Comparison of ENCODE assay signal across 8 cellular contexts in the genomic region with DNA sequence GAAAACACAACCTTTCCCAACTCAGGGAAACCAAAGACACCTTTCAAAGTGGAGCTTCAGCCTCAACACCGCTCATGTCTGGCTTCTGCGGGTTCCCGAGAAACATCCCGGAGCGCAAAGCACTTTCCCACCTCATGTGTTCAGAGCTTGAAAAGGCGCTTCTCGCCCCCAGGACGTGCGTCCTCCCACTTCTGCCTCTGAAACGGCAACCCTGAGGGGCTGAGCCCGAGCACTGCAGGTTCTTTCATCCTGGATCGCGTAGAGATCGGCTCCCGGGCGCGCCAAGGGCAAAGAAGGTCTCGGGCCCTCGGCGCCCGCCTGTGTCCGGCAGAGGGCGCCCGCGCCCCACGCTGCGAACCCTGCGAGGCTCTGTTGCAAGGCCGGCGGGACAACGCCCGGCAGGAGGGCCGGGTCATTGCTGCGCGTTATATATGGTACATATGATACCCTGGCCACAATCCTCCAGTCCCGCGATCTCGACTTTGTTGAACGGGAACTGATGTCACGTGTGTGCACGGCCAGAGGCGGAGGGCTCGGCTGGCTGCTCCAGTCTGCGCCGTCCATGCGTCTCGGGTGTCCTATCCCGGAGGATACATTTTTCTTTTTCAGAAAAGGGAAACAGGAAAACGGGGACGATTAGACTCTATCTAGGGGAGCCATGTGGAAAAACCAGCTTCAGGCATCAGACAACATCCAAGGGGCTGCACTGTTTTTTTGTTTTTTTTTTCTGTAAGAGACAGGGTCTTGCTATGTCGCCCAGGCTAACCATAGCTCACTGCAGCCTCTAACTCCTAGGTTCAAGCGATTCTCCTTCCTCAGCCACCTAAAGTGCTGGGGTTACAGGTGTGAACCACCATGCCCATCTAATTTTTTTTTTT. TPM values are rescaled to one million over a fixed set of nuclear protein-coding genes. Genes with fewer than 3 reads are reported as not detected.
DNase-seq lines count a peak whose midpoint lies in the region; ATAC-seq and TF ChIP-seq lines count a peak whose summit lies in the region.

No MANE protein-coding gene starts in this region.

- H3K9me3 ChIP-seq in Loucy (ENCODE audit: insufficient read depth, low read depth, low read length) = no peaks in the 10 kb centered on the region
- no peaks in the 10 kb centered on the region for H3K9me3 ChIP-seq in SJSA1 (replicated peaks)

- no peaks in the 10 kb centered on the region for H4K20me1 ChIP-seq in Loucy (ENCODE audit: insufficient read depth, low read length, poor library complexity, severe bottlenecking)

- ATAC-seq in GM21717 (IDR thresholded peaks at IDR 0.05; ENCODE audit: unreplicated experiment) = peak; percentile 78
- ATAC-seq in omental fat pad (ENCODE audit: low FRiP score) = peak; percentile 98

- H3F3A ChIP-seq in Loucy (ENCODE audit: low read depth) = no peaks in the 10 kb centered on the region

- H3K36me3 ChIP-seq in Loucy (ENCODE audit: insufficient read depth, low read length) (no peaks in the 10 kb centered on the region), SJSA1 (no peaks in the 10 kb centered on the region)

- no peak overlapping the region for H3K27ac ChIP-seq in SJSA1

- H3K27me3 ChIP-seq in Loucy (ENCODE audit: insufficient read depth, low read length, poor library complexity, severe bottlenecking) = no peaks in the 10 kb centered on the region
- H3K27me3 ChIP-seq in SJSA1 (replicated peaks) = no peaks in the 10 kb centered on the region

- H2AFZ ChIP-seq in Loucy (ENCODE audit: low read length) = peak overlapping the region; percentile 58; the same call in 1 of the 2 replicates

- H3K79me2 ChIP-seq in Loucy (ENCODE audit: insufficient read depth, low read length) = no peaks in the 10 kb centered on the region

- H3K4me3 ChIP-seq in Loucy (ENCODE audit: low read length, poor library complexity, severe bottlenecking) = no peak overlapping the region
- H3K4me3 ChIP-seq in SJSA1 = no peak overlapping the region

- H3K27ac Mint-ChIP-seq in activated naive CD4-positive, alpha-beta T cell treated with anti-CD3 and anti-CD28 coated beads for 36 hours = no peak overlapping the region

- H3K27me3 Mint-ChIP-seq in activated naive CD4-positive, alpha-beta T cell treated with anti-CD3 and anti-CD28 coated beads for 36 hours (ENCODE audit: low read depth) = peaks cover 8% of the 10 kb centered on the region

- H3K9me3 Mint-ChIP-seq in activated naive CD4-positive, alpha-beta T cell treated with anti-CD3 and anti-CD28 coated beads for 36 hours = peaks cover 2% of the 10 kb centered on the region

- H3K9ac ChIP-seq in Loucy (ENCODE audit: low read depth, low read length, poor library complexity, severe bottlenecking) = no peak overlapping the region

- no peaks in the 10 kb centered on the region for H3K4me1 Mint-ChIP-seq in activated naive CD4-positive, alpha-beta T cell treated with anti-CD3 and anti-CD28 coated beads for 36 hours (ENCODE audit: low read depth)

- peak overlapping the region; percentile 43 for H3K4me2 ChIP-seq in Loucy (ENCODE audit: low read depth, low read length, poor library complexity, severe bottlenecking)

- no peaks in the 10 kb centered on the region for H3K4me1 ChIP-seq in Loucy (ENCODE audit: insufficient read depth, low read length, poor library complexity, severe bottlenecking)
- peaks cover 8% of the 10 kb centered on the region for H3K4me1 ChIP-seq in SJSA1 (replicated peaks)

- intact Hi-C loops in activated naive CD4-positive, alpha-beta T cell treated with anti-CD3 and anti-CD28 coated beads for 36 hours (cut with micrococcal nuclease) = loop anchor here (1.0 to 5.0 kb wide), 4 partner anchors 94 to 801 kb away; no protein-coding TSS in a partner anchor

- CTCF ChIA-PET in activated naive CD4-positive, alpha-beta T cell treated with anti-CD3 and anti-CD28 coated beads for 36 hours (lab: Charles Lee) = interaction anchor here (0.7 to 2.6 kb wide), 30 partner anchors 8 to 926 kb away, joined by 3 to 14 read pairs (median 3); a partner anchor contains a TSS

- peak overlapping the region; percentile 56 for H3K4me3 Mint-ChIP-seq in activated naive CD4-positive, alpha-beta T cell treated with anti-CD3 and anti-CD28 coated beads for 36 hours

- TF ChIP-seq CTCF in Loucy (conservative IDR thresholded peaks at IDR 0.05; ENCODE audit: low read length) = peak; percentile 93
- peak in 2 of 3 donors; percentile 69 to 92 for TF ChIP-seq CTCF in omental fat pad (IDR thresholded peaks at IDR 0.05)

- H3K9me2 ChIP-seq in Loucy (replicated peaks; ENCODE audit: low read depth, low read length) = no peaks in the 10 kb centered on the region

- peaks cover 6% of the 10 kb centered on the region for H3K36me3 Mint-ChIP-seq in activated naive CD4-positive, alpha-beta T cell treated with anti-CD3 and anti-CD28 coated beads for 36 hours (ENCODE audit: low read depth)

- DNase-seq in DMS114 treated with DMSO at 0.1 percent for 48 hours (lab: John Stamatoyannopoulos, UW; ENCODE audit: unreplicated experiment) (peak; percentile 91), SJSA1 (ENCODE audit: low read depth in 1 of 2, low spot score in 2 of 2) (peak; percentile 75 to 79), glomerular endothelial cell (ENCODE audit: extremely low read depth, low read depth, low spot score) (peak; percentile 61), omental fat pad (ENCODE audit: low spot score) (peak; percentile 64), superior temporal gyrus (ENCODE audit: extremely low spot score) (peak; percentile 84)
- DNase-seq in activated naive CD4-positive, alpha-beta T cell treated with anti-CD3 and anti-CD28 coated beads for 36 hours = peak; percentile 78

RNA-seq across cellular contexts. Expression of a gene that starts 19.1 kb away (rescaled TPM):
- 15.9 and 21.2 TPM in 2 replicates for total RNA-seq in SJSA1 (2014; rRNA removed; shearing (Covaris generic))
- total RNA-seq in activated naive CD4-positive, alpha-beta T cell treated with anti-CD3 and anti-CD28 coated beads for 36 hours = 10 to 100 TPM; 16.4 to 21.3 TPM
- total RNA-seq in glomerular endothelial cell (8.6 and 16.0 TPM in 2 replicates), omental fat pad (10 to 100 TPM; 11.0 to 17.4 (median 11.9) TPM)

RNA-seq across cellular contexts. Expression of a gene that starts 27.2 kb away (rescaled TPM):
- total RNA-seq in SJSA1 (2014; rRNA removed; shearing (Covaris generic)) = 30.5 and 34.0 TPM in 2 replicates
- under 1 TPM; 0.17 to 0.19 TPM for total RNA-seq in activated naive CD4-positive, alpha-beta T cell treated with anti-CD3 and anti-CD28 coated beads for 36 hours
- 50.4 and 74.8 TPM in 2 replicates for total RNA-seq in glomerular endothelial cell
- 10 to 100 TPM; 58.9 to 92.5 (median 75.7) TPM for total RNA-seq in omental fat pad

Comparison
In these comparisons a context has a peak if more than half of its experiments do, and no peak if none do; other contexts are left out.
1. RNA of a gene that starts 27.2 kb away (total RNA-seq): 58.9 to 92.5 TPM in omental fat pad, 50.4 to 74.8 TPM in glomerular endothelial cell and 30.5 to 34.0 TPM in SJSA1; 0.17 to 0.19 TPM in activated naive CD4-positive, alpha-beta T cell treated with anti-CD3 and anti-CD28 coated beads for 36 hours; every median in the first group is over 10 times any median in the second.
2. Peak in every context shown above with its lines, with median percentiles within 50 percentile points of each other: DNase-seq.